In the genomic region with DNA sequence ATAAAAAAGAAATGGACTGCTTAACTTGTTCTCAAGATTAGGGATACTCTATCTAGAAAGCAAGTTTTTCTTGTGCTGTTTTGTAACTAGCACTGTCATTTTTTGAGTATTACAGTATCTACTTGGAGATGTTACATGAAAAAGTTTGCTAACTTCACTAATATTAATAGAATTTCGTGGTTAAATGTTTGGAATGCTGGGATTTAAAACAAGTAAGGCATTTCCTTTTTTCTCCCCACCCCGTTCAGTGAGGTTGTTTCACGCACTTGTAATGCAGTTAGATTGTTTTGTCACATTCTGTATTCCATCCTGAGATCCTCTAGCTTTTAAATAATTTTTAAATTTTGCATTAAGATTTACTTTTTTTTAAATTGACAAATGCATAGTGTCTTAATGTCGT, we compare ENCODE assay signal across 21 cellular contexts. TPM values are rescaled to one million over a fixed set of nuclear protein-coding genes. Genes with fewer than 3 reads are reported as not detected.
DNase-seq lines count a peak whose midpoint lies in the region; ATAC-seq and TF ChIP-seq lines count a peak whose summit lies in the region.
"Had no signal": no experiment of that assay in that cellular context is flagged by ENCODE, and none has a peak within 500 bp of the region (broad histone marks: within the 10 kb centered on the region; RNA-seq: fewer than 3 reads in every experiment).

No MANE protein-coding gene starts in this region.

- in situ Hi-C loops in astrocyte of the spinal cord (cut with HindIII; ENCODE audit: low sequenced_read_pairs): no loop called here

- peak; percentile 33 for DNase-seq in GM04503 (ENCODE audit: low read depth)
- DNase-seq in astrocyte of the spinal cord (ENCODE audit: low read depth, low spot score): peak; percentile 61
- DNase-seq in hepatic stellate cell (ENCODE audit: low spot score): peak; percentile 66
- DNase-seq in MV-4-11 (lab: John Stamatoyannopoulos, UW): no peak
- no peak for DNase-seq in NCI-H2227 (lab: John Stamatoyannopoulos, UW; ENCODE audit: unreplicated experiment)
- DNase-seq in DMS79 (lab: John Stamatoyannopoulos, UW): no peak
- DNase-seq in left colon: no peak
- DNase-seq: activated B cell treated with CpG ODN at 0.5 μM for 24 hours; activated CD4-positive, alpha-beta memory T cell treated with anti-CD3 and anti-CD28 coated beads for 36 hours; activated effector memory CD4-positive, alpha-beta T cell treated with anti-CD3 and anti-CD28 coated beads, Interleukin-2, amount 50 U/mL, for 16 hours; activated naive CD8-positive, alpha-beta T cell treated with anti-CD3 and anti-CD28 coated beads, Interleukin-2, amount 50 U/mL, for 24 hours; KBM-7; NCI-H1048; NCI-H2081; NK-92 treated with Interleukin-12 subunit alpha and Interleukin-12 subunit beta, amount 100 ng/mL, for 24 hours; stimulated activated CD4-positive, alpha-beta T cell treated with anti-CD3 and anti-CD28 coated beads, Interleukin-4, amount 100 ng/mL, for 4 hours; upper lobe of right lung had no signal

- H3K4me3 ChIP-seq in astrocyte of the spinal cord (ENCODE audit: low read depth, low read length): no peak overlapping the region
- H3K4me3 ChIP-seq: cardiac muscle cell, SK-N-MC, upper lobe of right lung had no signal

- intact Hi-C loops in left colon (cut with DNase I, micrococcal nuclease): no loop called here

- no peak for TF ChIP-seq CTCF in astrocyte of the spinal cord (IDR thresholded peaks at IDR 0.05; ENCODE audit: low read depth, low read length)

- no peak for ATAC-seq in left colon
- ATAC-seq: activated naive CD8-positive, alpha-beta T cell treated with anti-CD3 and anti-CD28 coated beads, Interleukin-2, amount 50 U/mL, for 24 hours; upper lobe of right lung had no signal

RNA-seq across cellular contexts. Expression of a gene that starts 20.0 kb away (rescaled TPM):
- total RNA-seq in left colon: 1 to 10 TPM; 2.4 to 4.2 TPM
- total RNA-seq: activated B cell treated with CpG ODN at 0.5 μM for 24 hours; activated CD4-positive, alpha-beta memory T cell treated with anti-CD3 and anti-CD28 coated beads for 36 hours; NCI-H460; RPMI7951 had no signal

Comparison
In these comparisons a context has a peak if more than half of its experiments do, and no peak if none do; other contexts are left out.
1. DNase-seq: peak in GM04503 (single experiment), astrocyte of the spinal cord (single experiment) and hepatic stellate cell (single experiment); none in MV-4-11 (single experiment), NCI-H2227 (single experiment), DMS79 (single experiment) and left colon (0 of 2).